Comparison of ENCODE assay signal across 33 cellular contexts in genomic region chr4:89140168-89140759, GRCh38. TPM values are rescaled to one million over a fixed set of nuclear protein-coding genes. Genes with fewer than 3 reads are reported as not detected.
DNase-seq lines count a peak whose midpoint lies in the region; TF ChIP-seq lines count a peak whose summit lies in the region.
"Had no signal": no experiment of that assay in that cellular context is flagged by ENCODE, and none has a peak within 500 bp of the region (broad histone marks: within the 10 kb centered on the region; RNA-seq: fewer than 3 reads in every experiment).

No MANE protein-coding gene starts in this region.

- H3K4me3 Mint-ChIP-seq in glutamatergic neuron (ENCODE audit: unreplicated experiment) (no peak overlapping the region), H9 (no peak overlapping the region)
- H3K4me3 Mint-ChIP-seq: activated naive CD8-positive, alpha-beta T cell treated with anti-CD3 and anti-CD28 coated beads for 36 hours; HFFc6; immature natural killer cell; nephron progenitor cell; stimulated activated memory B cell treated with anti-CD40 and anti-IgM and Interleukin-4, amounts not matched to agents 10 μg/mL and 1 μg/mL and 100 μg/mL, for 72 hours had no signal

- H3K4ac ChIP-seq in H9 (ENCODE audit: low read depth, low read length): no peak overlapping the region

- no peak overlapping the region for H3K14ac ChIP-seq in H9 (ENCODE audit: insufficient read depth, low read length)

- H4K8ac ChIP-seq in H9 (replicated peaks; ENCODE audit: insufficient read length, low read depth, low read length): no peak overlapping the region

- no peaks in the 10 kb centered on the region for H3K9me3 ChIP-seq in H9 (ENCODE audit: control insufficient read depth, low read depth, low read length)
- H3K9me3 ChIP-seq: ascending aorta, ovary, SJSA1, transverse colon had no signal

- H2BK15ac ChIP-seq in H9 (ENCODE audit: low read depth, low read length): no peak overlapping the region

- H2BK20ac ChIP-seq in H9 (ENCODE audit: low read depth, low read length, poor library complexity, severe bottlenecking): no peak overlapping the region

- no peaks in the 10 kb centered on the region for H3K79me2 ChIP-seq in H9 (ENCODE audit: insufficient read depth, low read length)

- H3K27ac Mint-ChIP-seq in glutamatergic neuron (ENCODE audit: unreplicated experiment) (peak overlapping the region; percentile 71), H9 (peak overlapping the region in 1 of 3 experiments; percentile 53; a peak in 1 of 7 replicates)
- H3K27ac Mint-ChIP-seq: activated naive CD8-positive, alpha-beta T cell treated with anti-CD3 and anti-CD28 coated beads for 36 hours; HFFc6; immature natural killer cell; nephron progenitor cell; stimulated activated memory B cell treated with anti-CD40 and anti-IgM and Interleukin-4, amounts not matched to agents 10 μg/mL and 1 μg/mL and 100 μg/mL, for 72 hours had no signal

- H3K36me3 Mint-ChIP-seq in glutamatergic neuron (ENCODE audit: unreplicated experiment) (no peaks in the 10 kb centered on the region), H9 (ENCODE audit: insufficient read depth in 1 of 3, low read depth in 3 of 3) (peaks cover 0 to 9% (median 0%) of the 10 kb centered on the region in 3 experiments; a peak in 2 of 7 replicates)
- H3K36me3 Mint-ChIP-seq: activated naive CD8-positive, alpha-beta T cell treated with anti-CD3 and anti-CD28 coated beads for 36 hours; immature natural killer cell; stimulated activated memory B cell treated with anti-CD40 and anti-IgM and Interleukin-4, amounts not matched to agents 10 μg/mL and 1 μg/mL and 100 μg/mL, for 72 hours had no signal

- H3K27me3 Mint-ChIP-seq in glutamatergic neuron (ENCODE audit: unreplicated experiment) (peaks cover 2% of the 10 kb centered on the region), H9 (ENCODE audit: low read depth) (no peaks in the 10 kb centered on the region)
- H3K27me3 Mint-ChIP-seq: activated naive CD8-positive, alpha-beta T cell treated with anti-CD3 and anti-CD28 coated beads for 36 hours; stimulated activated memory B cell treated with anti-CD40 and anti-IgM and Interleukin-4, amounts not matched to agents 10 μg/mL and 1 μg/mL and 100 μg/mL, for 72 hours had no signal

- no CpG with 5 or more reads among the region's 6 CpGs for WGBS in H9 (ENCODE audit: extremely low coverage, insufficient read length, low lambda C conversion rate)

- no peak for TF ChIP-seq CTCF in glutamatergic neuron (IDR thresholded peaks at IDR 0.05; ENCODE audit: partially characterized antibody, unreplicated experiment)
- no peak for TF ChIP-seq CTCF in H9 (conservative IDR thresholded peaks at IDR 0.05)

- H3K4me1 Mint-ChIP-seq in glutamatergic neuron (ENCODE audit: low read depth, unreplicated experiment): peaks cover 20% of the 10 kb centered on the region
- H3K4me1 Mint-ChIP-seq in H9: peaks cover 4 to 12% of the 10 kb centered on the region in 2 experiments; a peak in 3 of 4 replicates
- H3K4me1 Mint-ChIP-seq: activated naive CD8-positive, alpha-beta T cell treated with anti-CD3 and anti-CD28 coated beads for 36 hours; immature natural killer cell; nephron progenitor cell; stimulated activated memory B cell treated with anti-CD40 and anti-IgM and Interleukin-4, amounts not matched to agents 10 μg/mL and 1 μg/mL and 100 μg/mL, for 72 hours had no signal

- H3K4me2 ChIP-seq in H9 (ENCODE audit: insufficient read depth, insufficient read length, low read length): no peak overlapping the region
- H3K4me2 ChIP-seq: BLaER1, KMS-11 had no signal

- no peaks in the 10 kb centered on the region for H3K23me2 ChIP-seq in H9 (ENCODE audit: insufficient read length, low read depth, low read length, poor library complexity, severe bottlenecking)

- no peak overlapping the region for H4K91ac ChIP-seq in H9 (ENCODE audit: insufficient read length, low read depth, low read length)

- H3T11ph ChIP-seq in H9 (ENCODE audit: low read length): no peak overlapping the region

- no peak overlapping the region for H3K23ac ChIP-seq in H9 (ENCODE audit: insufficient read length, low read depth, low read length)

- H2AFZ ChIP-seq in H9 (ENCODE audit: low read length): no peak overlapping the region
- H2AFZ ChIP-seq: GM23248 had no signal

- no peaks in the 10 kb centered on the region for H3K79me1 ChIP-seq in H9 (ENCODE audit: insufficient read depth, low read depth, low read length, poor library complexity, severe bottlenecking)

- no peaks in the 10 kb centered on the region for H3K4me1 ChIP-seq in H9 (ENCODE audit: insufficient read depth, low read length)
- H3K4me1 ChIP-seq: ascending aorta, BLaER1, left ventricle myocardium inferior, transverse colon had no signal

- H3K27ac ChIP-seq in H9 (ENCODE audit: insufficient read length, low read depth, low read length): no peak overlapping the region
- H3K27ac ChIP-seq: ascending aorta, BLaER1, coronary artery, GM23248, KMS-11, ovary, SJSA1, skin epidermis, transverse colon had no signal

- H3K18ac ChIP-seq in H9 (ENCODE audit: insufficient read length, low read depth, low read length): no peak overlapping the region

- no peak overlapping the region for H2BK120ac ChIP-seq in H9 (ENCODE audit: low read depth, low read length, poor library complexity, severe bottlenecking)

- H3K9ac ChIP-seq in H9 (ENCODE audit: extremely low read depth, insufficient read length, low read length): no peak overlapping the region
- H3K9ac ChIP-seq: BLaER1, GM23248, KMS-11 had no signal

- no peak overlapping the region for H4K5ac ChIP-seq in H9 (ENCODE audit: insufficient read length, low read depth, low read length)

- DNase-seq in DMS 273 treated with DMSO at 0.1 percent for 48 hours (lab: John Stamatoyannopoulos, UW) (peak; percentile 20), ELR (ENCODE audit: low read depth) (peak; percentile 48), RPMI8226 (peak; percentile 5), glutamatergic neuron (no peak), NCI-H1105 treated with DMSO at 0.1 percent for 48 hours (lab: John Stamatoyannopoulos, UW) (no peak), H9 (no peak), HPDE6-E6E7 (ENCODE audit: extremely low spot score) (no peak)
- DNase-seq: activated CD4-positive, alpha-beta T cell treated with anti-CD3 and anti-CD28 coated beads for 48 hours; activated CD8-positive, alpha-beta memory T cell treated with anti-CD3 and anti-CD28 coated beads for 24 hours; activated effector memory CD4-positive, alpha-beta T cell treated with anti-CD3 and anti-CD28 coated beads, Interleukin-2, amount 50 U/mL, for 16 hours; activated naive CD8-positive, alpha-beta T cell treated with anti-CD3 and anti-CD28 coated beads for 36 hours; activated T-cell treated with anti-CD3 and anti-CD28 coated beads for 4 hours; DMS79 treated with DMSO at 0.1 percent for 48 hours; effector CD8-positive, alpha-beta T cell; GM23248; HFFc6; immature natural killer cell; left ventricle myocardium inferior; mesenchymal stem cell; MM.1S; nephron progenitor cell; ovary; retina; T-helper 9 cell; transverse colon had no signal

- no peaks in the 10 kb centered on the region for H3K9me3 Mint-ChIP-seq in glutamatergic neuron (ENCODE audit: unreplicated experiment)
- H3K9me3 Mint-ChIP-seq in H9: peaks cover 8 to 9% of the 10 kb centered on the region in 2 experiments; a peak in 3 of 5 replicates
- H3K9me3 Mint-ChIP-seq: activated naive CD8-positive, alpha-beta T cell treated with anti-CD3 and anti-CD28 coated beads for 36 hours; HFFc6; immature natural killer cell had no signal

- no peak overlapping the region for H3K56ac ChIP-seq in H9 (ENCODE audit: insufficient read length, low read depth, low read length)

- no peak overlapping the region for H2BK5ac ChIP-seq in H9 (ENCODE audit: insufficient read length, low read length)

- no peaks in the 10 kb centered on the region for H3K27me3 ChIP-seq in H9 (ENCODE audit: insufficient read depth, low read length)
- H3K27me3 ChIP-seq: ascending aorta, BLaER1, cardiac muscle cell, ovary, SJSA1, transverse colon had no signal

- H2AK5ac ChIP-seq in H9 (ENCODE audit: insufficient read length, low read length): no peak overlapping the region

- H2BK12ac ChIP-seq in H9 (ENCODE audit: insufficient read length, low read depth, low read length): no peak overlapping the region

- no peaks in the 10 kb centered on the region for H4K20me1 ChIP-seq in H9 (ENCODE audit: control insufficient read depth, insufficient read depth, insufficient read length)
- H4K20me1 ChIP-seq: BLaER1 had no signal

RNA-seq across cellular contexts. Expression of gene TIGD2, which starts 28.9 kb away (rescaled TPM):
- total RNA-seq in glutamatergic neuron (ENCODE audit: unreplicated experiment) (18.4 TPM), H9 (2021) (10.1 and 10.4 TPM in 2 replicates)

Comparison
In these comparisons a context has a peak if more than half of its experiments do, and no peak if none do; other contexts are left out.
1. DNase-seq: peak in DMS 273 treated with DMSO at 0.1 percent for 48 hours (single experiment), ELR (single experiment) and RPMI8226 (single experiment); none in glutamatergic neuron (single experiment), NCI-H1105 treated with DMSO at 0.1 percent for 48 hours (single experiment), H9 (single experiment) and HPDE6-E6E7 (single experiment).